Comparison of ENCODE assay signal across 15 cellular contexts in genomic region chr18:58320907-58321561, GRCh38.
DNase-seq lines count a peak whose midpoint lies in the region; ATAC-seq, FAIRE-seq and TF ChIP-seq lines count a peak whose summit lies in the region.
"Had no signal": no experiment of that assay in that cellular context is flagged by ENCODE, and none has a peak within 500 bp of the region (broad histone marks: within the 10 kb centered on the region; RNA-seq: fewer than 3 reads in every experiment).

No MANE protein-coding gene starts in this region.

- H3K4me1 ChIP-seq in RWPE2 (ENCODE audit: insufficient read depth, poor library complexity, severe bottlenecking), result peaks cover 8% of the 10 kb centered on the region
- peaks cover 12% of the 10 kb centered on the region for H3K4me1 ChIP-seq in keratinocyte (ENCODE audit: control insufficient read depth, extremely low read depth, insufficient read depth, low read length)
- peaks cover 5 to 34% (median 15%) of the 10 kb centered on the region in 3 donors for H3K4me1 ChIP-seq in skeletal muscle tissue (ENCODE audit: control insufficient read depth in 3 of 3, insufficient read depth in 3 of 3, low read length in 3 of 3)
- H3K4me1 ChIP-seq in CD8-positive, alpha-beta T cell (ENCODE audit: insufficient read depth, low read length), result peaks cover 11% of the 10 kb centered on the region
- H3K4me1 ChIP-seq: parathyroid adenoma had no signal

- dilution Hi-C loops in keratinocyte (cut with MboI; ENCODE audit: extremely low pct_ligation_motif_present, low sequenced_read_pairs), result no loop called here

- CTCF ChIA-PET in CD8-positive, alpha-beta T cell (lab: Charles Lee), result interaction anchor here (0.8 to 1.3 kb wide), 4 partner anchors 15 to 136 kb away, joined by 3 to 5 read pairs (median 4); no protein-coding TSS in a partner anchor

- POLR2A ChIA-PET in CD8-positive, alpha-beta T cell (lab: Charles Lee), result no interaction called here

- peaks cover 11% of the 10 kb centered on the region for H3K4me1 Mint-ChIP-seq in CD8-positive, alpha-beta T cell (ENCODE audit: low read depth)

- no peaks in the 10 kb centered on the region for H3K36me3 Mint-ChIP-seq in CD8-positive, alpha-beta T cell

- H3K4me2 ChIP-seq in keratinocyte (ENCODE audit: control insufficient read depth, extremely low read depth, insufficient read depth, low read depth, low read length), result no peak overlapping the region

- no peaks in the 10 kb centered on the region for H4K20me1 ChIP-seq in keratinocyte (ENCODE audit: control insufficient read depth, extremely low read depth, insufficient read depth, low read length)
- H4K20me1 ChIP-seq: BLaER1 treated with 17β-estradiol and CSF1 and Interleukin-3, amounts not matched to agents 10 nM and 100 nM had no signal

- intact Hi-C loops in CD8-positive, alpha-beta T cell (cut with DNase I, micrococcal nuclease), result loop anchor here in 1 of 2 experiments (10.0 kb wide), 1 partner anchor 276 kb away; the partner anchor contains the start of gene NEDD4L

- H3K9me3 ChIP-seq in RWPE2 (ENCODE audit: severe bottlenecking), result no peaks in the 10 kb centered on the region
- H3K9me3 ChIP-seq in keratinocyte (ENCODE audit: control insufficient read depth, low read depth, low read length), result no peaks in the 10 kb centered on the region
- no peaks in the 10 kb centered on the region for H3K9me3 ChIP-seq in skeletal muscle tissue (ENCODE audit: control insufficient read depth in 3 of 3, low read length in 3 of 3)
- H3K9me3 ChIP-seq in CD8-positive, alpha-beta T cell (ENCODE audit: low read length), result no peaks in the 10 kb centered on the region
- H3K9me3 ChIP-seq: BLaER1 treated with 17β-estradiol and CSF1 and Interleukin-3, amounts not matched to agents 10 nM and 100 nM had no signal

- H3K27me3 ChIP-seq in RWPE2 (ENCODE audit: insufficient read depth, poor library complexity, severe bottlenecking), result no peaks in the 10 kb centered on the region
- no peaks in the 10 kb centered on the region for H3K27me3 ChIP-seq in keratinocyte (ENCODE audit: control insufficient read depth, extremely low read depth, insufficient read depth, low read length)
- no peaks in the 10 kb centered on the region for H3K27me3 ChIP-seq in skeletal muscle tissue (ENCODE audit: control insufficient read depth in 3 of 3, insufficient read depth in 3 of 3, low read length in 3 of 3)
- H3K27me3 ChIP-seq in CD8-positive, alpha-beta T cell (ENCODE audit: insufficient read depth, low read length), result no peaks in the 10 kb centered on the region
- H3K27me3 ChIP-seq: BLaER1 treated with 17β-estradiol and CSF1 and Interleukin-3, amounts not matched to agents 10 nM and 100 nM had no signal

- H3K27ac ChIP-seq in RWPE2 (ENCODE audit: poor library complexity, severe bottlenecking) (peak overlapping the region; percentile 60), keratinocyte (ENCODE audit: control insufficient read depth, insufficient read depth, low read length) (peak overlapping the region; percentile 56), skeletal muscle tissue (ENCODE audit: low read depth, low read length) (peak overlapping the region; percentile 52)
- H3K27ac ChIP-seq in CD8-positive, alpha-beta T cell (ENCODE audit: low read depth, low read length), result no peak overlapping the region
- H3K27ac ChIP-seq: parathyroid adenoma had no signal

- TF ChIP-seq CTCF in RWPE2 (IDR thresholded peaks at IDR 0.05; ENCODE audit: poor library complexity, severe bottlenecking) (no peak), keratinocyte (optimal IDR thresholded peaks at IDR 0.05 in 1 of 3, IDR thresholded peaks at IDR 0.05 in 1 of 3, conservative IDR thresholded peaks at IDR 0.05 in 1 of 3; ENCODE audit: extremely low read depth in 1 of 3, insufficient read depth in 2 of 3, low read length in 3 of 3) (peak in 1 of 3 experiments; percentile 29)
- no peak for TF ChIP-seq CTCF in CD8-positive, alpha-beta T cell (IDR thresholded peaks at IDR 0.05)

- H2AFZ ChIP-seq in keratinocyte (ENCODE audit: control insufficient read depth, low read length), result no peak overlapping the region
- H2AFZ ChIP-seq: parathyroid adenoma had no signal

- peak; percentile 34 for DNase-seq in DMS53 (lab: John Stamatoyannopoulos, UW)
- no peak for DNase-seq in DMS53 treated with DMSO at 0.1 percent for 48 hours (lab: John Stamatoyannopoulos, UW; ENCODE audit: unreplicated experiment)
- no peak for DNase-seq in RWPE2 (ENCODE audit: low spot score)
- no peak for DNase-seq in keratinocyte (ENCODE audit: low read depth, low spot score)
- DNase-seq in activated gamma-delta T cell (lab: John Stamatoyannopoulos, UW), result no peak
- DNase-seq in NCI-H748 (lab: John Stamatoyannopoulos, UW; ENCODE audit: unreplicated experiment), result no peak
- DNase-seq in CD8-positive, alpha-beta T cell, result no peak
- DNase-seq: 8988T; activated CD4-positive, alpha-beta T cell treated with anti-CD3 and anti-CD28 coated beads for 1 hour; H7 had no signal

- peaks cover 43% of the 10 kb centered on the region for H3K79me2 ChIP-seq in keratinocyte (ENCODE audit: control insufficient read depth, insufficient read depth, low read length)
- H3K79me2 ChIP-seq: parathyroid adenoma had no signal

- peak; percentile 17; the same call in 1 of the 3 replicates for ATAC-seq in RWPE2 (ENCODE audit: low read depth)
- no peak for ATAC-seq in CD8-positive, alpha-beta T cell

- no peaks in the 10 kb centered on the region for H3K9me3 Mint-ChIP-seq in CD8-positive, alpha-beta T cell
- H3K9me3 Mint-ChIP-seq: type B pancreatic cell had no signal

- H3K9ac ChIP-seq in keratinocyte (ENCODE audit: control insufficient read depth, extremely low read depth, insufficient read depth, low read length) (no peak overlapping the region), skeletal muscle tissue (ENCODE audit: low read depth in 1 of 3, low read length in 3 of 3) (no peak overlapping the region)
- H3K9ac ChIP-seq: parathyroid adenoma had no signal

- H3K27me3 Mint-ChIP-seq in CD8-positive, alpha-beta T cell (ENCODE audit: low read depth), result no peaks in the 10 kb centered on the region
- H3K27me3 Mint-ChIP-seq: type B pancreatic cell had no signal

- H3K9me1 ChIP-seq in keratinocyte (ENCODE audit: control insufficient read depth, extremely low read depth, insufficient read depth, low read length), result no peaks in the 10 kb centered on the region

- peak; percentile 29 for FAIRE-seq in keratinocyte (lab: Jason Lieb, UNC)
- FAIRE-seq: endometrium had no signal

- H3K4me3 Mint-ChIP-seq in CD8-positive, alpha-beta T cell, result no peak overlapping the region
- H3K4me3 Mint-ChIP-seq: type B pancreatic cell had no signal

- no peak overlapping the region for H3K27ac Mint-ChIP-seq in CD8-positive, alpha-beta T cell

- no peak overlapping the region for H3K4me3 ChIP-seq in RWPE2 (ENCODE audit: severe bottlenecking)
- H3K4me3 ChIP-seq in keratinocyte (ENCODE audit: control insufficient read depth in 2 of 3, extremely low read depth in 1 of 3, insufficient read depth in 2 of 3, low read depth in 1 of 3, low read length in 3 of 3), result no peak overlapping the region
- no peak overlapping the region for H3K4me3 ChIP-seq in skeletal muscle tissue (ENCODE audit: low read length in 3 of 3)
- H3K4me3 ChIP-seq in CD8-positive, alpha-beta T cell (ENCODE audit: low read depth, low read length), result no peak overlapping the region
- H3K4me3 ChIP-seq: BLaER1 treated with 17β-estradiol and CSF1 and Interleukin-3, amounts not matched to agents 10 nM and 100 nM had no signal

- H3K36me3 ChIP-seq in RWPE2 (ENCODE audit: low read depth) (peaks cover 37% of the 10 kb centered on the region), keratinocyte (ENCODE audit: control insufficient read depth in 2 of 2, extremely low read depth in 1 of 2, insufficient read depth in 2 of 2, low read length in 2 of 2) (peaks cover 21 to 26% of the 10 kb centered on the region in 2 experiments), skeletal muscle tissue (ENCODE audit: control insufficient read depth in 3 of 3, insufficient read depth in 3 of 3, low read length in 3 of 3) (peaks cover 4 to 19% (median 14%) of the 10 kb centered on the region in 3 donors)
- no peaks in the 10 kb centered on the region for H3K36me3 ChIP-seq in CD8-positive, alpha-beta T cell (ENCODE audit: insufficient read depth, low read length)
